Comparison of ENCODE assay signal across 13 cellular contexts in genomic region chr10:13877154-13877909, GRCh38.
DNase-seq lines count a peak whose midpoint lies in the region; FAIRE-seq and TF ChIP-seq lines count a peak whose summit lies in the region.
"Had no signal": no experiment of that assay in that cellular context is flagged by ENCODE, and none has a peak within 500 bp of the region (broad histone marks: within the 10 kb centered on the region; RNA-seq: fewer than 3 reads in every experiment).

No MANE protein-coding gene starts in this region.

- H3K23me2 ChIP-seq in H1 (ENCODE audit: low read depth, low read length) = peaks cover 4% of the 10 kb centered on the region

- no peaks in the 10 kb centered on the region for H3K4me1 Mint-ChIP-seq in Calu3 (ENCODE audit: low read depth, unreplicated experiment)
- no peaks in the 10 kb centered on the region for H3K4me1 Mint-ChIP-seq in activated CD4-positive, alpha-beta T cell treated with anti-CD3 and anti-CD28 coated beads, Interleukin-2, amount 10 ng/mL, durations not matched to agents 24 days and 14 days

- no peak for FAIRE-seq in H1 (lab: Jason Lieb, UNC)

- no peaks in the 10 kb centered on the region for H4K20me1 ChIP-seq in H1 (replicated peaks in 1 of 2; ENCODE audit: control insufficient read depth in 1 of 2, insufficient read depth in 2 of 2, low read length in 2 of 2)

- peak overlapping the region; percentile 79; the same call in 1 of the 2 replicates for H2AK5ac ChIP-seq in H1 (ENCODE audit: low read depth, low read length)

- peaks cover 4 to 16% (median 12%) of the 10 kb centered on the region in 4 experiments; a peak in 6 of 7 replicates for H3K4me1 ChIP-seq in H1 (replicated peaks in 1 of 4; ENCODE audit: control insufficient read depth in 3 of 4, insufficient read depth in 4 of 4, low read length in 3 of 4)
- peaks cover 0 to 16% (median 14%) of the 10 kb centered on the region in 4 donors for H3K4me1 ChIP-seq in sigmoid colon

- peaks cover 0 to 52% of the 10 kb centered on the region in 2 experiments; a peak in 3 of 4 replicates for H3K79me2 ChIP-seq in H1 (ENCODE audit: control insufficient read depth in 1 of 2, insufficient read depth in 2 of 2, low read length in 2 of 2)

- peak overlapping the region; percentile 23; the same call in 1 of the 2 replicates for H2BK20ac ChIP-seq in H1 (ENCODE audit: low read length)

- H3K9me3 Mint-ChIP-seq in Calu3 (ENCODE audit: low read depth, unreplicated experiment) = no peaks in the 10 kb centered on the region
- H3K9me3 Mint-ChIP-seq in activated CD4-positive, alpha-beta T cell treated with anti-CD3 and anti-CD28 coated beads, Interleukin-2, amount 10 ng/mL, durations not matched to agents 24 days and 14 days = no peaks in the 10 kb centered on the region
- H3K9me3 Mint-ChIP-seq: activated T-cell treated with anti-CD3 and anti-CD28 coated beads, Interleukin-2, amount 50 U/mL, for 24 hours had no signal

- H3K27ac ChIP-seq in H1 (ENCODE audit: low read depth, low read length) (no peak overlapping the region), sigmoid colon (peak overlapping the region; percentile 31 to 73 (median 44))
- H3K27ac ChIP-seq: brain microvascular endothelial cell, foreskin keratinocyte, suprapubic skin had no signal

- POLR2A ChIA-PET in H1 (lab: Charles Lee; ENCODE audit: partially characterized antibody) = interaction anchor here (0.6 kb wide), 1 partner anchor 155 kb away, joined by 3 read pairs; no protein-coding TSS in a partner anchor

- no peak overlapping the region for H3K27ac Mint-ChIP-seq in Calu3 (ENCODE audit: unreplicated experiment)
- no peak overlapping the region for H3K27ac Mint-ChIP-seq in activated CD4-positive, alpha-beta T cell treated with anti-CD3 and anti-CD28 coated beads, Interleukin-2, amount 10 ng/mL, durations not matched to agents 24 days and 14 days
- H3K27ac Mint-ChIP-seq: activated T-cell treated with anti-CD3 and anti-CD28 coated beads, Interleukin-2, amount 50 U/mL, for 24 hours had no signal

- DNase-seq in EL (peak; percentile 57), H1 (ENCODE audit: low read depth in 1 of 2, low spot score in 2 of 2) (no peak), kidney tubule cell (ENCODE audit: low spot score) (peak; percentile 44), sigmoid colon (peak; percentile 84), Calu3 (no peak), NCI-H1417 treated with DMSO at 0.1 percent for 48 hours (lab: John Stamatoyannopoulos, UW) (no peak), H4 (ENCODE audit: low spot score) (no peak)
- no peak for DNase-seq in activated CD4-positive, alpha-beta T cell treated with anti-CD3 and anti-CD28 coated beads, Interleukin-2, amount 10 ng/mL, durations not matched to agents 24 days and 14 days
- DNase-seq: activated T-cell treated with anti-CD3 and anti-CD28 coated beads, Interleukin-2, amount 50 U/mL, for 24 hours; brain microvascular endothelial cell; foreskin keratinocyte; MV-4-11 had no signal

- no peak overlapping the region for H2BK120ac ChIP-seq in H1 (replicated peaks; ENCODE audit: low read depth, low read length)

- intact Hi-C loops in sigmoid colon (cut with DNase I) = no loop called here
- intact Hi-C loops in Calu3 (cut with micrococcal nuclease; ENCODE audit: unreplicated experiment) = no loop called here
- intact Hi-C loops in activated CD4-positive, alpha-beta T cell treated with anti-CD3 and anti-CD28 coated beads, Interleukin-2, amount 10 ng/mL, durations not matched to agents 24 days and 14 days (cut with micrococcal nuclease) = no loop called here

- WGBS in H1 (ENCODE audit: extremely low coverage in 1 of 2, insufficient coverage in 1 of 2, insufficient read length in 1 of 2, insufficient replicate concordance in 2 of 2, low coverage in 1 of 2, low lambda C conversion rate in 2 of 2, missing lambda C conversion rate in 1 of 2), 2 experiments = 77% methylated on average over 11 of the region's 11 CpGs; no CpG with 5 or more reads in 1 of the 2 experiments
- WGBS in sigmoid colon, 2 donors = 57 to 67% methylated on average over 11 of the region's 11 CpGs

- TF ChIP-seq RAD21 in H1 (IDR thresholded peaks at IDR 0.05 in 1 of 2, conservative IDR thresholded peaks at IDR 0.05 in 1 of 2; ENCODE audit: low read depth in 2 of 2, low read length in 2 of 2) = no peak

- no peak overlapping the region for H3K23ac ChIP-seq in H1 (ENCODE audit: insufficient read length)

- BruUV-seq in Calu3 (replicated peaks; lab: Mats Ljungman, UMichigan) = no TSS peak

- TF ChIP-seq CTCF in H1 (IDR thresholded peaks at IDR 0.05; ENCODE audit: control extremely low read depth in 1 of 3, insufficient read depth in 1 of 3, low read depth in 1 of 3, low read length in 3 of 3) (no peak), sigmoid colon (IDR thresholded peaks at IDR 0.05) (no peak), Calu3 (IDR thresholded peaks at IDR 0.05; ENCODE audit: unreplicated experiment) (no peak)

- no peaks in the 10 kb centered on the region for H3K27me3 ChIP-seq in H1 (replicated peaks in 1 of 4; ENCODE audit: control insufficient read depth in 3 of 4, extremely low read depth in 1 of 4, insufficient read depth in 3 of 4, low read length in 3 of 4)
- H3K27me3 ChIP-seq in sigmoid colon = no peaks in the 10 kb centered on the region
- H3K27me3 ChIP-seq: brain microvascular endothelial cell, foreskin keratinocyte, suprapubic skin had no signal

- H3K9me3 ChIP-seq in H1 (ENCODE audit: insufficient read depth in 2 of 2, low read depth in 1 of 2, low read length in 1 of 2) = no peaks in the 10 kb centered on the region
- H3K9me3 ChIP-seq in sigmoid colon = no peaks in the 10 kb centered on the region
- H3K9me3 ChIP-seq: suprapubic skin had no signal

- no peaks in the 10 kb centered on the region for H3K36me3 Mint-ChIP-seq in Calu3 (ENCODE audit: insufficient read depth, unreplicated experiment)
- H3K36me3 Mint-ChIP-seq in activated CD4-positive, alpha-beta T cell treated with anti-CD3 and anti-CD28 coated beads, Interleukin-2, amount 10 ng/mL, durations not matched to agents 24 days and 14 days (ENCODE audit: low read depth) = no peaks in the 10 kb centered on the region

- H2BK15ac ChIP-seq in H1 (ENCODE audit: low read length) = peak overlapping the region; percentile 23; the same call in 1 of the 2 replicates

- H3K79me1 ChIP-seq in H1 (ENCODE audit: low read depth, low read length) = peaks cover 7% of the 10 kb centered on the region; the same call in 1 of the 2 replicates

- peak overlapping the region; percentile 71; the same call in 1 of the 2 replicates for H4K8ac ChIP-seq in H1 (ENCODE audit: extremely low read depth, insufficient read depth, low read length)

- H3K18ac ChIP-seq in H1 (ENCODE audit: extremely low read depth, low read length) = no peak overlapping the region

- no peak overlapping the region for H2AFZ ChIP-seq in H1 (ENCODE audit: low read length)

- H3K14ac ChIP-seq in H1 (ENCODE audit: insufficient read length) = no peak overlapping the region

- TF ChIP-seq POLR2A in H1 (IDR thresholded peaks at IDR 0.05; ENCODE audit: control extremely low read depth in 1 of 2, low read depth in 2 of 2, low read length in 2 of 2) = no peak
- no peak for TF ChIP-seq POLR2A in sigmoid colon (IDR thresholded peaks at IDR 0.05)

- H2BK5ac ChIP-seq in H1 (ENCODE audit: low read depth, low read length) = peak overlapping the region; percentile 1; the same call in 1 of the 2 replicates

- no peak overlapping the region for H3K56ac ChIP-seq in H1 (replicated peaks; ENCODE audit: insufficient read length, low read depth, low read length)

- H3K4me2 ChIP-seq in H1 (ENCODE audit: insufficient read depth in 1 of 2, low read depth in 2 of 2, low read length in 2 of 2) = no peak overlapping the region

- H3K4me3 ChIP-seq in H1 (ENCODE audit: extremely low read depth in 1 of 4, insufficient read depth in 2 of 4, low read depth in 3 of 4, low read length in 4 of 4) (no peak overlapping the region), sigmoid colon (no peak overlapping the region)
- H3K4me3 ChIP-seq: suprapubic skin had no signal

- H4K91ac ChIP-seq in H1 (replicated peaks; ENCODE audit: insufficient read length, low read length) = peak overlapping the region; percentile 13

- no peaks in the 10 kb centered on the region for H3K36me3 ChIP-seq in H1 (ENCODE audit: control insufficient read depth in 2 of 4, insufficient read depth in 4 of 4, low read length in 3 of 4)
- no peaks in the 10 kb centered on the region for H3K36me3 ChIP-seq in sigmoid colon
- H3K36me3 ChIP-seq: brain microvascular endothelial cell, suprapubic skin had no signal

- no peak overlapping the region for H3K4me3 Mint-ChIP-seq in Calu3 (ENCODE audit: low read depth, unreplicated experiment)
- no peak overlapping the region for H3K4me3 Mint-ChIP-seq in activated CD4-positive, alpha-beta T cell treated with anti-CD3 and anti-CD28 coated beads, Interleukin-2, amount 10 ng/mL, durations not matched to agents 24 days and 14 days
- H3K4me3 Mint-ChIP-seq: activated T-cell treated with anti-CD3 and anti-CD28 coated beads, Interleukin-2, amount 50 U/mL, for 24 hours had no signal

- H4K5ac ChIP-seq in H1 (ENCODE audit: insufficient read length, low read depth, low read length) = no peak overlapping the region

- peaks cover 12% of the 10 kb centered on the region for H3K27me3 Mint-ChIP-seq in Calu3 (ENCODE audit: unreplicated experiment)
- H3K27me3 Mint-ChIP-seq in activated CD4-positive, alpha-beta T cell treated with anti-CD3 and anti-CD28 coated beads, Interleukin-2, amount 10 ng/mL, durations not matched to agents 24 days and 14 days = peaks cover 6% of the 10 kb centered on the region
- H3K27me3 Mint-ChIP-seq: activated T-cell treated with anti-CD3 and anti-CD28 coated beads, Interleukin-2, amount 50 U/mL, for 24 hours had no signal

- H3K9ac ChIP-seq in H1 (replicated peaks in 1 of 4; ENCODE audit: extremely low read depth in 1 of 4, low read depth in 3 of 4, low read length in 3 of 4) = no peak overlapping the region

- CTCF ChIA-PET in H1 (lab: Charles Lee; ENCODE audit: partially characterized antibody) (interaction anchor here (0.8 to 1.1 kb wide), 4 partner anchors 9 to 88 kb away, joined by 3 to 5 read pairs (median 3); no protein-coding TSS in a partner anchor), Calu3 (lab: Charles Lee) (no interaction called here)

- TF ChIP-seq EP300 in H1 (IDR thresholded peaks at IDR 0.05; ENCODE audit: borderline replicate concordance in 1 of 2, low read depth in 2 of 2, low read length in 2 of 2) (no peak), sigmoid colon (IDR thresholded peaks at IDR 0.05) (no peak)

- peak overlapping the region; percentile 13 for H3K4ac ChIP-seq in H1 (replicated peaks; ENCODE audit: insufficient read length, low read depth, low read length)

- H2BK12ac ChIP-seq in H1 (ENCODE audit: low read depth, low read length) = no peak overlapping the region

TF ChIP-seq in H1, 55 proteins besides CTCF, POLR2A, EP300 and RAD21:
- no peak for TF ChIP-seq FOSL1 (IDR thresholded peaks at IDR 0.05; ENCODE audit: insufficient read depth, low read depth, low read length)

Comparison
In these comparisons a context has a peak if more than half of its experiments do, and no peak if none do; other contexts are left out.
1. DNase-seq: peak in EL (single experiment), kidney tubule cell (single experiment) and sigmoid colon (single experiment); none in H1 (0 of 2), Calu3 (single experiment), NCI-H1417 treated with DMSO at 0.1 percent for 48 hours (single experiment), activated CD4-positive, alpha-beta T cell treated with anti-CD3 and anti-CD28 coated beads, Interleukin-2, amount 10 ng/mL, durations not matched to agents 24 days and 14 days (single experiment) and H4 (single experiment).